In genomic region chr4:11589676-11590075, GRCh38 we compare ENCODE assay signal across 20 cellular contexts.
DNase-seq lines count a peak whose midpoint lies in the region; ATAC-seq lines count a peak whose summit lies in the region.
"Had no signal": no experiment of that assay in that cellular context is flagged by ENCODE, and none has a peak within 500 bp of the region (broad histone marks: within the 10 kb centered on the region; RNA-seq: fewer than 3 reads in every experiment).

No MANE protein-coding gene starts in this region.

- peak; percentile 66 for DNase-seq in HT-29 (ENCODE audit: low spot score)
- peak; percentile 19 for DNase-seq in T1000 (lab: John Stamatoyannopoulos, UW)
- peak; percentile 19 for DNase-seq in pulmonary artery endothelial cell (ENCODE audit: low read depth, low spot score)
- DNase-seq in stimulated activated CD4-positive, alpha-beta T cell treated with anti-CD3 and anti-CD28 coated beads, Interleukin-12 subunit alpha, Interleukin-12 subunit beta, amount 100 ng/mL, for 4 hours: no peak
- DNase-seq in cerebellar nuclear complex (lab: John Stamatoyannopoulos, UW): no peak
- DNase-seq: activated CD4-positive, alpha-beta memory T cell treated with anti-CD3 and anti-CD28 coated beads, Interleukin-2, amount 10 ng/mL, durations not matched to agents 7 days and 5 days; activated naive CD8-positive, alpha-beta T cell treated with anti-CD3 and anti-CD28 coated beads for 36 hours; left lung; midbrain; natural killer cell; NCI-H2029 treated with DMSO at 0.1 percent for 48 hours; NCI-H226; OCI-M1; Right ventricle myocardium superior; spleen; stimulated activated CD4-positive, alpha-beta T cell treated with anti-CD3 and anti-CD28 coated beads, Interleukin-4, amount 100 ng/mL, for 4 hours; stimulated activated naive CD4-positive, alpha-beta T cell treated with Interleukin-2 at 50 U/mL for 16 hours; testis had no signal

- ATAC-seq in esophagus mucosa (peak; percentile 57), HG02798 (IDR thresholded peaks at IDR 0.05; ENCODE audit: poor library complexity, unreplicated experiment) (no peak)
- ATAC-seq: left lung, natural killer cell had no signal

Comparison
In these comparisons a context has a peak if more than half of its experiments do, and no peak if none do; other contexts are left out.
1. DNase-seq: peak in HT-29 (single experiment), T1000 (single experiment) and pulmonary artery endothelial cell (single experiment); none in stimulated activated CD4-positive, alpha-beta T cell treated with anti-CD3 and anti-CD28 coated beads, Interleukin-12 subunit alpha, Interleukin-12 subunit beta, amount 100 ng/mL, for 4 hours (single experiment) and cerebellar nuclear complex (0 of 2).